ENCODE assay signal across 17 cellular contexts in the genomic region with DNA sequence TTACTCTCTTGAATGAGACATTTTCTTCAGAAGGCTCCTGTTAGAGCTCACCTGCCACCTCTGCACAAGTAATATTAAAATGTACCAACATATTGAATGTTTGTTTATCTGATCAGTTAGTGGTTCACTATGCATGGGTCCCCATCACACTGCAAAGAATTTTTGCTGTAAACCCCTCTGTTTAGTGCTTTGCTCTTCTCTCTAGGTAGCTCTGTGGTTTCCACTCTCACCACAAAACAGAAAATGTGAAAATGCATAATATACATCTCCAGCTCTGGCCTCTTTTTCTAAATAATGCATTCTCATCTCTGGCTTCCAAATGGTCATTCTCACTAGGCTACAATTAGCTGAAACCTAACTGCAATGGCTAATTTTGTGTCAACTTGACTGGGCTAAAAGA.
"Had no signal": no experiment of that assay in that cellular context is flagged by ENCODE, and none has a peak within 500 bp of the region (broad histone marks: within the 10 kb centered on the region; RNA-seq: fewer than 3 reads in every experiment).

No MANE protein-coding gene starts in this region.

- H3K27me3 Mint-ChIP-seq: activated T-cell treated with anti-CD3 and anti-CD28 coated beads, Interleukin-2, amount 50 U/mL, for 24 hours had no signal

- DNase-seq: activated CD4-positive, CD25-positive, alpha-beta regulatory T cell; activated CD8-positive, alpha-beta memory T cell treated with anti-CD3 and anti-CD28 coated beads for 24 hours; activated gamma-delta T cell; activated T-cell treated with anti-CD3 and anti-CD28 coated beads, Interleukin-2, amount 50 U/mL, for 24 hours; caudate nucleus; cortex of kidney; effector CD8-positive, alpha-beta T cell; left ventricle myocardium superior; mesenchymal stem cell; pancreas; stimulated activated CD4-positive, alpha-beta T cell treated with anti-CD3 and anti-CD28 coated beads, Interleukin-2, amount 100 ng/mL, for 48 hours; stimulated activated naive CD8-positive, alpha-beta T cell treated with anti-CD3 and anti-CD28 coated beads, Interleukin-15, Interleukin-2, amounts not matched to agents 100 U/mL and 50 U/mL, for 24 hours; upper lobe of left lung had no signal

- H3K27me3 ChIP-seq: gastroesophageal sphincter, neural progenitor cell, suprapubic skin, upper lobe of left lung had no signal

- H3K27ac Mint-ChIP-seq: activated T-cell treated with anti-CD3 and anti-CD28 coated beads, Interleukin-2, amount 50 U/mL, for 24 hours; neural progenitor cell had no signal

- H3K4me1 ChIP-seq: gastroesophageal sphincter, neural progenitor cell, pancreas, suprapubic skin, upper lobe of left lung had no signal

- ATAC-seq: gastroesophageal sphincter; left ventricle myocardium superior; pancreas; stimulated activated naive CD8-positive, alpha-beta T cell treated with anti-CD3 and anti-CD28 coated beads, Interleukin-15, Interleukin-2, amounts not matched to agents 100 U/mL and 50 U/mL, for 24 hours had no signal

- H3K4me3 ChIP-seq: gastroesophageal sphincter, neural progenitor cell, pancreas, SK-N-MC, suprapubic skin, upper lobe of left lung had no signal

- H3K9me3 Mint-ChIP-seq: activated T-cell treated with anti-CD3 and anti-CD28 coated beads, Interleukin-2, amount 50 U/mL, for 24 hours; neural progenitor cell had no signal

- H3K36me3 ChIP-seq: gastroesophageal sphincter, neural progenitor cell, pancreas, suprapubic skin, upper lobe of left lung had no signal

- H3K27ac ChIP-seq: gastroesophageal sphincter, neural progenitor cell, pancreas, SK-N-MC, suprapubic skin, upper lobe of left lung had no signal

- H3K4me1 Mint-ChIP-seq: neural progenitor cell had no signal

- H3K4me3 Mint-ChIP-seq: activated T-cell treated with anti-CD3 and anti-CD28 coated beads, Interleukin-2, amount 50 U/mL, for 24 hours; neural progenitor cell had no signal

- H3K9me3 ChIP-seq: gastroesophageal sphincter, pancreas, suprapubic skin, upper lobe of left lung had no signal

- H3K36me3 Mint-ChIP-seq: neural progenitor cell had no signal
